2 cellular contexts compared by ENCODE assay signal in the genomic region with DNA sequence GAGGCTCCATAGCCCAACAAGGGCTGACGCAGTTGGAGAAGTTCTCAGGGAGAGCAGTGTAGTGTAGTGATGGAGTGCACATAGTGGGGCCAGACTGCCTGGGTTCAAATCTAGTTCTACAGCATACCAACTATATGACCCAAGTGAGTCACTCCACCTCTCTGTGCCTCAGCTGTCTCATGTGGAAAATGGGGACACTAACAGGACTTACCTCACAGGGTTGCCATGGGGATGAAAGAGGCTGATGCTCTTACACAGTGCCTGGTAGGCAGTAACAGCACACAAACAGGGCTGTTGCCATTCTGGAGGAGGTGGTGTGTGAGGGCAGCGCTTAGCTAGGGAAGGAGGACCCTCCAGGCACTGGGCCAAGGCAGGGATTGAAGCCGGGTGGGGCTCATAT. TPM values are rescaled to one million over a fixed set of nuclear protein-coding genes. Genes with fewer than 3 reads are reported as not detected.
"Had no signal": no experiment of that assay in that cellular context is flagged by ENCODE, and none has a peak within 500 bp of the region (broad histone marks: within the 10 kb centered on the region; RNA-seq: fewer than 3 reads in every experiment).

No MANE protein-coding gene starts in this region.

RNA-seq across cellular contexts. Expression of gene FCGR3B, which starts 38.4 kb away (rescaled TPM):
- total RNA-seq: mesothelial cell of epicardium, osteocyte had no signal

RNA-seq across cellular contexts. Expression of gene FCGR3A, which starts 43.0 kb away (rescaled TPM):
- total RNA-seq: mesothelial cell of epicardium, osteocyte had no signal
